In the genomic region with DNA sequence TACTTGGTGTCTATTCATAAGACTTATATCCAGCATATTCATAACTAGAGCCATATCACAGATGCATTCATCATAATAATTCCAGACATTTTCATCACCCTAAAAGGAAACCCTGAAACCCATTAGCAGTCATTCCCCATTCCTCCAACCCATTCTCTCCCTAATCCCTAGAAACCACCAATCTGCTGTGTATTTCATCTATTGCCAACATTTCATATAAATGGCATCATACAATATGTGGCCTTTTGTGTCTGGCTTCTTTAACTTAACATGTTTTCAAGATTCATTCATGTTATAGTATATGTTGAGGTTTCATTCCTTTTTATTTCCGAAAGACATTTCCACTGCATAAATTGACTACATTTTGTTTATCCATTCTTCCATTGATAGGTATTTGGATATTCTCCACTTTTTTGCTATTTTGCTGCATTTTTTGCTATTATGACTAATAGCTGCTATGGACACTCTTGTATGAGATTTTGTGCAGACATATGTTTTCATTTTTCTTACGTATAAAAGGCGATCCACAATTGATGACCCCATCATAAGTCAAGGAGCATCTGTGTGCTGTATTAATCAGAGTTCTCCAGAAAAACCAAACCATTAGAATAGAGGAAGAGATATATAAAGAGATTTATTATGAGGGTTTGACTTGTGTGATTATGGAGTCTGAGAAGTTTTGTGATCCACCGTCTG, we compare ENCODE assay signal across 20 cellular contexts. TPM values are rescaled to one million over a fixed set of nuclear protein-coding genes. Genes with fewer than 3 reads are reported as not detected.
DNase-seq lines count a peak whose midpoint lies in the region; ATAC-seq and TF ChIP-seq lines count a peak whose summit lies in the region.
"Had no signal": no experiment of that assay in that cellular context is flagged by ENCODE, and none has a peak within 500 bp of the region (broad histone marks: within the 10 kb centered on the region; RNA-seq: fewer than 3 reads in every experiment).

No MANE protein-coding gene starts in this region.

- no peaks in the 10 kb centered on the region for H3K9me3 Mint-ChIP-seq in CD4-positive, CD25-positive, alpha-beta regulatory T cell
- no peaks in the 10 kb centered on the region for H3K9me3 Mint-ChIP-seq in stimulated activated memory B cell treated with anti-CD40 and anti-IgM and Interleukin-4, amounts not matched to agents 10 μg/mL and 1 μg/mL and 100 μg/mL, for 72 hours
- H3K9me3 Mint-ChIP-seq: CD14-positive monocyte had no signal

- TF ChIP-seq EP300 in SK-N-SH (IDR thresholded peaks at IDR 0.05; ENCODE audit: borderline replicate concordance in 1 of 2, low read depth in 1 of 2, low read length in 1 of 2): no peak

- TF ChIP-seq CTCF in AG10803 (conservative IDR thresholded peaks at IDR 0.05; ENCODE audit: low read length) (no peak), foreskin fibroblast (IDR thresholded peaks at IDR 0.05; ENCODE audit: low read depth, low read length) (no peak), SK-N-SH (IDR thresholded peaks at IDR 0.05) (no peak)

- H4K20me1 ChIP-seq in SK-N-SH (ENCODE audit: insufficient read depth): no peaks in the 10 kb centered on the region

- no peak overlapping the region for H2AFZ ChIP-seq in SK-N-SH (ENCODE audit: low read depth)

- no peaks in the 10 kb centered on the region for H3K9me2 ChIP-seq in SK-N-SH

- H3K36me3 Mint-ChIP-seq in CD4-positive, CD25-positive, alpha-beta regulatory T cell: peaks cover 17% of the 10 kb centered on the region
- H3K36me3 Mint-ChIP-seq in stimulated activated memory B cell treated with anti-CD40 and anti-IgM and Interleukin-4, amounts not matched to agents 10 μg/mL and 1 μg/mL and 100 μg/mL, for 72 hours: peaks cover 7% of the 10 kb centered on the region

- CTCF ChIA-PET in SK-N-SH (lab: Yijun Ruan, JAX): interaction anchor here (0.7 to 1.7 kb wide), 4 partner anchors 10 to 20 kb away, joined by 3 to 5 read pairs (median 4); no protein-coding TSS in a partner anchor

- H3K27ac ChIP-seq in CD4-positive, CD25-positive, alpha-beta regulatory T cell (ENCODE audit: insufficient read depth, low read length, poor library complexity, severe bottlenecking): no peak overlapping the region
- H3K27ac ChIP-seq in SK-N-SH (ENCODE audit: low read depth in 2 of 2, low read length in 1 of 2): peak overlapping the region in 1 of 2 experiments; percentile 66; a peak in 2 of 4 replicates
- H3K27ac ChIP-seq: SJCRH30 had no signal

- H3K79me2 ChIP-seq in SK-N-SH (ENCODE audit: insufficient read depth): no peaks in the 10 kb centered on the region

- peak overlapping the region in 1 of 4 donors; percentile 13 for H3K4me3 Mint-ChIP-seq in CD4-positive, CD25-positive, alpha-beta regulatory T cell
- no peak overlapping the region for H3K4me3 Mint-ChIP-seq in stimulated activated memory B cell treated with anti-CD40 and anti-IgM and Interleukin-4, amounts not matched to agents 10 μg/mL and 1 μg/mL and 100 μg/mL, for 72 hours
- H3K4me3 Mint-ChIP-seq: CD14-positive monocyte had no signal

- WGBS in SK-N-SH (ENCODE audit: low lambda C conversion rate): 69% methylated on average over 4 of the region's 4 CpGs

- H3K9me3 ChIP-seq in CD4-positive, CD25-positive, alpha-beta regulatory T cell (ENCODE audit: control insufficient read depth in 2 of 2, low read length in 2 of 2): no peaks in the 10 kb centered on the region
- no peaks in the 10 kb centered on the region for H3K9me3 ChIP-seq in SK-N-SH
- H3K9me3 ChIP-seq: Caco-2, SJCRH30 had no signal

- TF ChIP-seq RAD21 in SK-N-SH (IDR thresholded peaks at IDR 0.05; ENCODE audit: low read length): no peak

- H3K4me2 ChIP-seq in SK-N-SH: no peak overlapping the region

- H3K4me1 Mint-ChIP-seq in CD4-positive, CD25-positive, alpha-beta regulatory T cell: peaks cover 0 to 23% (median 7%) of the 10 kb centered on the region in 4 donors
- H3K4me1 Mint-ChIP-seq in stimulated activated memory B cell treated with anti-CD40 and anti-IgM and Interleukin-4, amounts not matched to agents 10 μg/mL and 1 μg/mL and 100 μg/mL, for 72 hours: peaks cover 16% of the 10 kb centered on the region

- H3K27me3 Mint-ChIP-seq in CD4-positive, CD25-positive, alpha-beta regulatory T cell: no peaks in the 10 kb centered on the region
- H3K27me3 Mint-ChIP-seq in stimulated activated memory B cell treated with anti-CD40 and anti-IgM and Interleukin-4, amounts not matched to agents 10 μg/mL and 1 μg/mL and 100 μg/mL, for 72 hours: no peaks in the 10 kb centered on the region

- H3K4me1 ChIP-seq in CD4-positive, CD25-positive, alpha-beta regulatory T cell (ENCODE audit: control insufficient read depth, insufficient read depth, low read length, poor library complexity, severe bottlenecking): peaks cover 13% of the 10 kb centered on the region
- H3K4me1 ChIP-seq in SK-N-SH (ENCODE audit: control insufficient read depth in 1 of 2, insufficient read depth in 2 of 2, low read depth in 1 of 2, low read length in 1 of 2): peaks cover 0 to 22% of the 10 kb centered on the region in 2 experiments; a peak in 1 of 4 replicates
- H3K4me1 ChIP-seq: Caco-2, SJCRH30 had no signal

- peaks cover 22% of the 10 kb centered on the region for H3K36me3 ChIP-seq in CD4-positive, CD25-positive, alpha-beta regulatory T cell (ENCODE audit: control insufficient read depth, insufficient read depth, low read length)
- no peaks in the 10 kb centered on the region for H3K36me3 ChIP-seq in SK-N-SH (replicated peaks in 1 of 2; ENCODE audit: control insufficient read depth in 1 of 2, insufficient read depth in 2 of 2, low read length in 1 of 2)
- H3K36me3 ChIP-seq: SJCRH30 had no signal

- DNase-seq in AG10803 (ENCODE audit: low read depth): peak; percentile 62
- no peak for DNase-seq in CD4-positive, CD25-positive, alpha-beta regulatory T cell
- peak; percentile 1 for DNase-seq in SW480 (ENCODE audit: low spot score)
- peak; percentile 14 to 38 for DNase-seq in foreskin fibroblast
- DNase-seq in SK-N-SH: no peak
- no peak for DNase-seq in cerebellar cortex (ENCODE audit: low spot score)
- DNase-seq: Caco-2, GF-D8, GOT3, MM.1S, NCI-H1092, NCI-H1436 treated with DMSO at 0.1 percent for 48 hours, NCI-H2029, SJCRH30 had no signal

- H3K4me3 ChIP-seq in AG10803 (ENCODE audit: low read length) (no peak overlapping the region), foreskin fibroblast (ENCODE audit: low read depth in 1 of 2, low read length in 2 of 2) (no peak overlapping the region), SK-N-SH (ENCODE audit: low read depth in 2 of 2, low read length in 1 of 2) (no peak overlapping the region)
- no peak overlapping the region for H3K4me3 ChIP-seq in CD4-positive, CD25-positive, alpha-beta regulatory T cell (ENCODE audit: low read depth, low read length)
- H3K4me3 ChIP-seq: GM12878, SJCRH30 had no signal

- H3K27ac Mint-ChIP-seq in CD4-positive, CD25-positive, alpha-beta regulatory T cell: peak overlapping the region in 2 of 3 donors; percentile 13 to 45
- no peak overlapping the region for H3K27ac Mint-ChIP-seq in stimulated activated memory B cell treated with anti-CD40 and anti-IgM and Interleukin-4, amounts not matched to agents 10 μg/mL and 1 μg/mL and 100 μg/mL, for 72 hours

- no peaks in the 10 kb centered on the region for H3F3A ChIP-seq in SK-N-SH (replicated peaks; ENCODE audit: insufficient read depth)

- no peak for ATAC-seq in CD4-positive, CD25-positive, alpha-beta regulatory T cell (ENCODE audit: low read depth in 2 of 2)
- no peak for ATAC-seq in stimulated activated memory B cell treated with anti-CD40 and anti-IgM and Interleukin-4, amounts not matched to agents 10 μg/mL and 1 μg/mL and 100 μg/mL, for 72 hours
- ATAC-seq: GM12878, HCT116, Panc1 had no signal

- no peak overlapping the region for H3K9ac ChIP-seq in SK-N-SH

- no peaks in the 10 kb centered on the region for H3K27me3 ChIP-seq in CD4-positive, CD25-positive, alpha-beta regulatory T cell (ENCODE audit: control insufficient read depth, insufficient read depth, low read length)
- no peaks in the 10 kb centered on the region for H3K27me3 ChIP-seq in SK-N-SH (ENCODE audit: insufficient read depth)
- H3K27me3 ChIP-seq: SJCRH30 had no signal

- POLR2A ChIA-PET in SK-N-SH (lab: Yijun Ruan, JAX): no interaction called here

TF ChIP-seq in SK-N-SH, 30 proteins besides CTCF, POLR2A, EP300 and RAD21 (continues in another document):
- TF ChIP-seq, protein P1, sequence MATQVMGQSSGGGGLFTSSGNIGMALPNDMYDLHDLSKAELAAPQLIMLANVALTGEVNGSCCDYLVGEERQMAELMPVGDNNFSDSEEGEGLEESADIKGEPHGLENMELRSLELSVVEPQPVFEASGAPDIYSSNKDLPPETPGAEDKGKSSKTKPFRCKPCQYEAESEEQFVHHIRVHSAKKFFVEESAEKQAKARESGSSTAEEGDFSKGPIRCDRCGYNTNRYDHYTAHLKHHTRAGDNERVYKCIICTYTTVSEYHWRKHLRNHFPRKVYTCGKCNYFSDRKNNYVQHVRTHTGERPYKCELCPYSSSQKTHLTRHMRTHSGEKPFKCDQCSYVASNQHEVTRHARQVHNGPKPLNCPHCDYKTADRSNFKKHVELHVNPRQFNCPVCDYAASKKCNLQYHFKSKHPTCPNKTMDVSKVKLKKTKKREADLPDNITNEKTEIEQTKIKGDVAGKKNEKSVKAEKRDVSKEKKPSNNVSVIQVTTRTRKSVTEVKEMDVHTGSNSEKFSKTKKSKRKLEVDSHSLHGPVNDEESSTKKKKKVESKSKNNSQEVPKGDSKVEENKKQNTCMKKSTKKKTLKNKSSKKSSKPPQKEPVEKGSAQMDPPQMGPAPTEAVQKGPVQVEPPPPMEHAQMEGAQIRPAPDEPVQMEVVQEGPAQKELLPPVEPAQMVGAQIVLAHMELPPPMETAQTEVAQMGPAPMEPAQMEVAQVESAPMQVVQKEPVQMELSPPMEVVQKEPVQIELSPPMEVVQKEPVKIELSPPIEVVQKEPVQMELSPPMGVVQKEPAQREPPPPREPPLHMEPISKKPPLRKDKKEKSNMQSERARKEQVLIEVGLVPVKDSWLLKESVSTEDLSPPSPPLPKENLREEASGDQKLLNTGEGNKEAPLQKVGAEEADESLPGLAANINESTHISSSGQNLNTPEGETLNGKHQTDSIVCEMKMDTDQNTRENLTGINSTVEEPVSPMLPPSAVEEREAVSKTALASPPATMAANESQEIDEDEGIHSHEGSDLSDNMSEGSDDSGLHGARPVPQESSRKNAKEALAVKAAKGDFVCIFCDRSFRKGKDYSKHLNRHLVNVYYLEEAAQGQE (IDR thresholded peaks at IDR 0.05; ENCODE audit: low read depth, low read length): no peak

RNA-seq across cellular contexts. Expression of a gene that starts 5.2 kb away (rescaled TPM):
- total RNA-seq in CD4-positive, CD25-positive, alpha-beta regulatory T cell: 82.2 TPM
- polyA plus RNA-seq in CD4-positive, CD25-positive, alpha-beta regulatory T cell: 10 to 100 TPM; 58.2 to 82.2 (median 73.4) TPM
- 0.02 TPM in 1 of 2 replicates, not detected in the other for polyA plus RNA-seq in SK-N-SH (2012; rRNA removed)
- polyA plus RNA-seq in SK-N-SH (2012; cell fraction: cytosol; rRNA removed): under 0.01 and 0.01 TPM in 2 replicates
- polyA plus RNA-seq in SK-N-SH (2012; cell fraction: nucleus; rRNA removed): 0.01 TPM in 1 of 2 replicates, not detected in the other
- total RNA-seq: A673, SJCRH30 had no signal

RNA-seq across cellular contexts. Expression of a gene that starts 34.9 kb away (rescaled TPM):
- 36.5 TPM for total RNA-seq in CD4-positive, CD25-positive, alpha-beta regulatory T cell
- polyA plus RNA-seq in CD4-positive, CD25-positive, alpha-beta regulatory T cell: 10 to 100 TPM; 12.2 to 17.7 (median 14.5) TPM
- polyA plus RNA-seq in SK-N-SH (2012; rRNA removed): 3.0 TPM in 2 replicates
- 1.7 and 2.7 TPM in 2 replicates for polyA plus RNA-seq in SK-N-SH (2012; cell fraction: cytosol; rRNA removed)
- polyA plus RNA-seq in SK-N-SH (2012; cell fraction: nucleus; rRNA removed): 2.9 and 3.3 TPM in 2 replicates

Comparison
In these comparisons a context has a peak if more than half of its experiments do, and no peak if none do; other contexts are left out.
1. DNase-seq: peak in AG10803 (single experiment), SW480 (single experiment) and foreskin fibroblast (2 of 2); none in CD4-positive, CD25-positive, alpha-beta regulatory T cell (0 of 3), SK-N-SH (single experiment) and cerebellar cortex (single experiment).
2. RNA of a gene that starts 5.2 kb away (polyA plus RNA-seq): 58.2 to 82.2 TPM in CD4-positive, CD25-positive, alpha-beta regulatory T cell; under 0.01 to 0.02 TPM in SK-N-SH; every median in the first group is over 10 times any median in the second.